In genomic region chr15:90248760-90249122, GRCh38 we compare ENCODE assay signal across 9 cellular contexts. TPM values are rescaled to one million over a fixed set of nuclear protein-coding genes. Genes with fewer than 3 reads are reported as not detected.
A peak's percentile ranks its signal among the peaks of the same experiment; 100 is the strongest.
DNase-seq lines count a peak whose midpoint lies in the region; ATAC-seq and TF ChIP-seq lines count a peak whose summit lies in the region.
"Had no signal": no experiment of that assay in that cellular context is flagged by ENCODE, and none has a peak within 500 bp of the region (broad histone marks: within the 10 kb centered on the region; RNA-seq: fewer than 3 reads in every experiment).

No MANE protein-coding gene starts in this region.

- H3K27ac ChIP-seq in heart left ventricle, result peak overlapping the region in 11 of 12 donors; percentile 22 to 81 (median 60)
- peak overlapping the region in 1 of 4 donors; percentile 22 for H3K27ac ChIP-seq in Peyer's patch

- no peaks in the 10 kb centered on the region for H3K27me3 ChIP-seq in heart left ventricle
- no peaks in the 10 kb centered on the region for H3K27me3 ChIP-seq in skeletal muscle satellite cell (ENCODE audit: control insufficient read depth, insufficient read depth, low read length)
- no peaks in the 10 kb centered on the region for H3K27me3 ChIP-seq in Peyer's patch

- H3K4me2 ChIP-seq in skeletal muscle satellite cell (ENCODE audit: low read length), result peak overlapping the region; percentile 100

- no peak for TF ChIP-seq CTCF in heart left ventricle (IDR thresholded peaks at IDR 0.05)
- no peak for TF ChIP-seq CTCF in Peyer's patch (IDR thresholded peaks at IDR 0.05)

- no peak overlapping the region for H3K27ac Mint-ChIP-seq in activated CD4-positive, alpha-beta memory T cell treated with anti-CD3 and anti-CD28 coated beads, Interleukin-2, amount 10 ng/mL, durations not matched to agents 7 days and 5 days

- H3K9ac ChIP-seq in skeletal muscle satellite cell (ENCODE audit: low read depth, low read length), result no peak overlapping the region

- no peaks in the 10 kb centered on the region for H3K36me3 Mint-ChIP-seq in activated CD4-positive, alpha-beta memory T cell treated with anti-CD3 and anti-CD28 coated beads, Interleukin-2, amount 10 ng/mL, durations not matched to agents 7 days and 5 days (ENCODE audit: low read depth)

- H3K9me3 ChIP-seq in heart left ventricle, result no peaks in the 10 kb centered on the region
- H3K9me3 ChIP-seq in skeletal muscle satellite cell (replicated peaks; ENCODE audit: low read length), result no peaks in the 10 kb centered on the region
- no peaks in the 10 kb centered on the region for H3K9me3 ChIP-seq in Peyer's patch
- H3K9me3 ChIP-seq: HAP-1 had no signal

- 39 to 53% (median 46%) methylated on average over 5 of the region's 5 CpGs for WGBS in heart left ventricle, 4 donors

- DNase-seq in NCI-H2227 (lab: John Stamatoyannopoulos, UW; ENCODE audit: unreplicated experiment) (peak; percentile 14), NCI-H2227 treated with DMSO at 0.1 percent for 48 hours (lab: John Stamatoyannopoulos, UW) (no peak), heart left ventricle (no peak), Peyer's patch (no peak)
- no peak for DNase-seq in activated CD4-positive, alpha-beta memory T cell treated with anti-CD3 and anti-CD28 coated beads, Interleukin-2, amount 10 ng/mL, durations not matched to agents 7 days and 5 days

- H3K4me1 ChIP-seq in heart left ventricle (peaks cover 0 to 22% (median 11%) of the 10 kb centered on the region in 12 donors), skeletal muscle satellite cell (ENCODE audit: control insufficient read depth, insufficient read depth, low read length) (peaks cover 4% of the 10 kb centered on the region), Peyer's patch (peaks cover 0 to 10% (median 0%) of the 10 kb centered on the region in 4 donors)
- H3K4me1 ChIP-seq: HAP-1 had no signal

- H3K36me3 ChIP-seq in heart left ventricle (no peaks in the 10 kb centered on the region), skeletal muscle satellite cell (ENCODE audit: insufficient read depth, low read length) (no peaks in the 10 kb centered on the region), Peyer's patch (no peaks in the 10 kb centered on the region)
- H3K36me3 ChIP-seq: HAP-1 had no signal

- ATAC-seq in heart left ventricle, result peak; percentile 26 to 78 (median 70)
- ATAC-seq in GM21825 (IDR thresholded peaks at IDR 0.05; ENCODE audit: unreplicated experiment), result no peak
- no peak for ATAC-seq in GM21529 (IDR thresholded peaks at IDR 0.05; ENCODE audit: unreplicated experiment)

- intact Hi-C loops in heart left ventricle (cut with DNase I), result loop anchor here in 1 of 10 donors (1.0 kb wide), 1 partner anchor 14 kb away; the partner anchor contains the start of gene GDPGP1

- H3K4me3 Mint-ChIP-seq in activated CD4-positive, alpha-beta memory T cell treated with anti-CD3 and anti-CD28 coated beads, Interleukin-2, amount 10 ng/mL, durations not matched to agents 7 days and 5 days, result peak overlapping the region; percentile 57

- CTCF ChIA-PET in activated CD4-positive, alpha-beta memory T cell treated with anti-CD3 and anti-CD28 coated beads, Interleukin-2, amount 10 ng/mL, durations not matched to agents 7 days and 5 days (lab: Charles Lee), result interaction anchor here (0.9 to 2.1 kb wide), 8 partner anchors 12 to 71 kb away, joined by 3 to 7 read pairs (median 5); no protein-coding TSS in a partner anchor

- H3K9me3 Mint-ChIP-seq in activated CD4-positive, alpha-beta memory T cell treated with anti-CD3 and anti-CD28 coated beads, Interleukin-2, amount 10 ng/mL, durations not matched to agents 7 days and 5 days, result no peaks in the 10 kb centered on the region

- peaks cover 3% of the 10 kb centered on the region for H3K27me3 Mint-ChIP-seq in activated CD4-positive, alpha-beta memory T cell treated with anti-CD3 and anti-CD28 coated beads, Interleukin-2, amount 10 ng/mL, durations not matched to agents 7 days and 5 days

- H3K4me1 Mint-ChIP-seq in activated CD4-positive, alpha-beta memory T cell treated with anti-CD3 and anti-CD28 coated beads, Interleukin-2, amount 10 ng/mL, durations not matched to agents 7 days and 5 days, result peaks cover 18% of the 10 kb centered on the region

- TF ChIP-seq POLR2A in heart left ventricle (IDR thresholded peaks at IDR 0.05) (no peak), Peyer's patch (IDR thresholded peaks at IDR 0.05) (no peak)

- POLR2A ChIA-PET in activated CD4-positive, alpha-beta memory T cell treated with anti-CD3 and anti-CD28 coated beads, Interleukin-2, amount 10 ng/mL, durations not matched to agents 7 days and 5 days (lab: Charles Lee), result interaction anchor here (1.4 to 3.8 kb wide), 4 partner anchors 9 to 48 kb away, joined by 3 to 38 read pairs (median 7); partner anchors contain the start of genes CIB1, GDPGP1, NGRN and SEMA4B

- H3K4me3 ChIP-seq in heart left ventricle (peak overlapping the region in 9 of 12 donors; percentile 45 to 94 (median 61)), skeletal muscle satellite cell (ENCODE audit: low read length) (peak overlapping the region; percentile 91), Peyer's patch (peak overlapping the region in 1 of 4 donors; percentile 78)

RNA-seq across cellular contexts. Expression of gene TTLL13, which starts 0.6 kb away (rescaled TPM):
- under 1 TPM; 0.45 to 0.58 TPM for total RNA-seq in activated CD4-positive, alpha-beta memory T cell treated with anti-CD3 and anti-CD28 coated beads, Interleukin-2, amount 10 ng/mL, durations not matched to agents 7 days and 5 days
- total RNA-seq in heart left ventricle (under 1 TPM in 4 of 9 donors, not detected in 5; 0.13 to 0.35 (median 0.23) TPM), Peyer's patch (not detected)
- polyA plus RNA-seq in heart left ventricle, result under 1 TPM; 0.07 to 0.11 TPM
- not detected in 2 replicates for total RNA-seq in skeletal muscle satellite cell (2012; rRNA removed)

RNA-seq across cellular contexts. Expression of gene GDPGP1, which starts 14.7 kb away (rescaled TPM):
- total RNA-seq in activated CD4-positive, alpha-beta memory T cell treated with anti-CD3 and anti-CD28 coated beads, Interleukin-2, amount 10 ng/mL, durations not matched to agents 7 days and 5 days, result 10 to 100 TPM; 10.3 to 10.5 TPM
- total RNA-seq in heart left ventricle (10 to 100 TPM in 6 of 9 donors, 1 to 10 TPM in 3; 5.9 to 18.9 (median 13.6) TPM), Peyer's patch (10 to 100 TPM in 3 of 4 donors, 1 to 10 TPM in 1; 8.3 to 24.0 (median 19.6) TPM)
- polyA plus RNA-seq in heart left ventricle, result 1 to 10 TPM; 4.8 to 5.4 TPM
- total RNA-seq in skeletal muscle satellite cell (2012; rRNA removed), result 4.1 and 4.4 TPM in 2 replicates

RNA-seq across cellular contexts. Expression of gene CIB1, which starts 15.0 kb away (rescaled TPM):
- 100 to 1,000 TPM; 118 to 120 TPM for total RNA-seq in activated CD4-positive, alpha-beta memory T cell treated with anti-CD3 and anti-CD28 coated beads, Interleukin-2, amount 10 ng/mL, durations not matched to agents 7 days and 5 days
- total RNA-seq in heart left ventricle (100 to 1,000 TPM in 1 of 9 donors, 10 to 100 TPM in 8; 38.7 to 107 (median 80.8) TPM), Peyer's patch (100 to 1,000 TPM in 3 of 4 donors, 10 to 100 TPM in 1; 71.0 to 166 (median 130) TPM)
- polyA plus RNA-seq in heart left ventricle, result 100 to 1,000 TPM in 1 of 2 donors, 10 to 100 TPM in 1; 78.2 to 145 TPM
- 22.8 and 39.1 TPM in 2 replicates for total RNA-seq in skeletal muscle satellite cell (2012; rRNA removed)

RNA-seq across cellular contexts. Expression of gene NGRN, which starts 16.7 kb away (rescaled TPM):
- total RNA-seq in activated CD4-positive, alpha-beta memory T cell treated with anti-CD3 and anti-CD28 coated beads, Interleukin-2, amount 10 ng/mL, durations not matched to agents 7 days and 5 days, result 10 to 100 TPM; 27.4 to 28.3 TPM
- 100 to 1,000 TPM in 8 of 9 donors, 10 to 100 TPM in 1; 93.2 to 149 (median 116) TPM for total RNA-seq in heart left ventricle
- polyA plus RNA-seq in heart left ventricle, result 100 to 1,000 TPM; 119 to 142 TPM
- total RNA-seq in skeletal muscle satellite cell (2012; rRNA removed), result 42.6 and 52.4 TPM in 2 replicates
- total RNA-seq in Peyer's patch, result 10 to 100 TPM; 33.5 to 48.7 (median 39.2) TPM

RNA-seq across cellular contexts. Expression of gene SEMA4B, which starts 47.6 kb away (rescaled TPM):
- total RNA-seq in activated CD4-positive, alpha-beta memory T cell treated with anti-CD3 and anti-CD28 coated beads, Interleukin-2, amount 10 ng/mL, durations not matched to agents 7 days and 5 days, result 10 to 100 TPM; 29.7 to 29.9 TPM
- total RNA-seq in heart left ventricle (100 to 1,000 TPM in 1 of 9 donors, 10 to 100 TPM in 8; 14.8 to 105 (median 21.0) TPM), Peyer's patch (100 to 1,000 TPM in 2 of 4 donors, 10 to 100 TPM in 2; 63.2 to 147 (median 91.3) TPM)
- polyA plus RNA-seq in heart left ventricle, result 10 to 100 TPM; 13.8 to 36.3 TPM
- total RNA-seq in skeletal muscle satellite cell (2012; rRNA removed), result 10.9 and 15.2 TPM in 2 replicates

Comparison
In these comparisons a context has a peak if more than half of its experiments do, and no peak if none do; other contexts are left out.
1. ATAC-seq: peak in heart left ventricle (4 of 4); none in GM21825 (single experiment) and GM21529 (single experiment).